1 cellular context compared by ENCODE assay signal in genomic region chr7:138460176-138460648, GRCh38.
TF ChIP-seq lines count a peak whose summit lies in the region.

TRIM24 (plus strand) TSS chr7:138460259; CDS start chr7:138460549, 290 bp downstream.

TF ChIP-seq in K562, 482 proteins besides CTCF, POLR2A, EP300 and RAD21 (continued from another document and continues in another):
- TF ChIP-seq E2F4 (CRISPR knock-in tag; IDR thresholded peaks at IDR 0.05; ENCODE audit: low read depth) (no peak), ZNF583 (CRISPR knock-in tag; IDR thresholded peaks at IDR 0.05) (no peak; the same call in 1 of the 2 replicates), HDAC8 (tag; IDR thresholded peaks at IDR 0.05) (peak; percentile 75), ZNF408 (CRISPR knock-in tag; IDR thresholded peaks at IDR 0.05; ENCODE audit: low read depth) (no peak), ZNF586 (CRISPR knock-in tag; conservative IDR thresholded peaks at IDR 0.05) (no peak), ADNP (tag; IDR thresholded peaks at IDR 0.05) (no peak), ZNF696 (CRISPR knock-in tag; conservative IDR thresholded peaks at IDR 0.05) (no peak), SIX5 (IDR thresholded peaks at IDR 0.05; ENCODE audit: borderline replicate concordance in 1 of 2, insufficient read depth in 1 of 2, low read depth in 1 of 2, low read length in 2 of 2) (no peak), NONO (IDR thresholded peaks at IDR 0.05; ENCODE audit: low read depth in 2 of 2, low read length in 1 of 2) (peak; percentile 78 to 94), NR4A1 (CRISPR knock-in tag; IDR thresholded peaks at IDR 0.05) (peak; percentile 10; the same call in 1 of the 2 replicates), NR4A1 (tag; IDR thresholded peaks at IDR 0.05) (peak; percentile 58; the same call in 1 of the 2 replicates), ZNF3 (CRISPR knock-in tag; IDR thresholded peaks at IDR 0.05) (no peak), ZNF444 (CRISPR knock-in tag; IDR thresholded peaks at IDR 0.05) (no peak), MYBL2 (IDR thresholded peaks at IDR 0.05; ENCODE audit: low read depth) (no peak), MYBL2 (CRISPR knock-in tag; IDR thresholded peaks at IDR 0.05; ENCODE audit: borderline replicate concordance) (no peak), ZNF655 (CRISPR knock-in tag; IDR thresholded peaks at IDR 0.05) (no peak), ZC3H4 (CRISPR knock-in tag; IDR thresholded peaks at IDR 0.05; ENCODE audit: borderline replicate concordance) (no peak), GATAD2A (IDR thresholded peaks at IDR 0.05) (peak; percentile 96; the same call in 1 of the 2 replicates), ZNF274 (IDR thresholded peaks at IDR 0.05; ENCODE audit: borderline replicate concordance, low read depth, low read length) (no peak), HNRNPH1 (optimal IDR thresholded peaks at IDR 0.05; ENCODE audit: low read depth, low read length) (no peak), HOXB6 (CRISPR knock-in tag; IDR thresholded peaks at IDR 0.05; ENCODE audit: borderline replicate concordance) (peak; percentile 41; the same call in 1 of the 2 replicates), NR2C1 (IDR thresholded peaks at IDR 0.05) (no peak), NR2C1 (tag; IDR thresholded peaks at IDR 0.05) (no peak), FOSL1 (tag; conservative IDR thresholded peaks at IDR 0.05) (no peak), ZNF146 (CRISPR knock-in tag; IDR thresholded peaks at IDR 0.05; ENCODE audit: unreplicated experiment) (no peak), E2F8 (IDR thresholded peaks at IDR 0.05; ENCODE audit: low read depth, partially characterized antibody) (no peak), POLR2G (IDR thresholded peaks at IDR 0.05; ENCODE audit: low read depth, low read length) (peak; percentile 94), HBP1 (CRISPR knock-in tag; IDR thresholded peaks at IDR 0.05) (peak; percentile 78; the same call in 1 of the 2 replicates), ZFP91 (CRISPR knock-in tag; IDR thresholded peaks at IDR 0.05) (no peak; the same call in 1 of the 2 replicates), HIVEP1 (CRISPR knock-in tag; IDR thresholded peaks at IDR 0.05) (peak; percentile 54; the same call in 1 of the 2 replicates), GABPB2 (CRISPR knock-in tag; conservative IDR thresholded peaks at IDR 0.05) (no peak), ATF1 (CRISPR knock-in tag; IDR thresholded peaks at IDR 0.05) (no peak), ATF1 (tag; IDR thresholded peaks at IDR 0.05) (0 out of 2 replicates have a peak, but pooled peaks have one; percentile 2), ZNF318 (IDR thresholded peaks at IDR 0.05; ENCODE audit: borderline replicate concordance in 1 of 2, low read depth in 1 of 2) (no peak), TCF3 (CRISPR knock-in tag; IDR thresholded peaks at IDR 0.05) (peak; percentile 41; the same call in 1 of the 2 replicates), ETV5 (CRISPR knock-in tag; IDR thresholded peaks at IDR 0.05; ENCODE audit: low read depth) (peak; percentile 95), PHF8 (IDR thresholded peaks at IDR 0.05; ENCODE audit: borderline replicate concordance, low read length) (peak; percentile 84), EGR1 (conservative IDR thresholded peaks at IDR 0.05) (peak; percentile 83)
- TF ChIP-seq, protein P1, sequence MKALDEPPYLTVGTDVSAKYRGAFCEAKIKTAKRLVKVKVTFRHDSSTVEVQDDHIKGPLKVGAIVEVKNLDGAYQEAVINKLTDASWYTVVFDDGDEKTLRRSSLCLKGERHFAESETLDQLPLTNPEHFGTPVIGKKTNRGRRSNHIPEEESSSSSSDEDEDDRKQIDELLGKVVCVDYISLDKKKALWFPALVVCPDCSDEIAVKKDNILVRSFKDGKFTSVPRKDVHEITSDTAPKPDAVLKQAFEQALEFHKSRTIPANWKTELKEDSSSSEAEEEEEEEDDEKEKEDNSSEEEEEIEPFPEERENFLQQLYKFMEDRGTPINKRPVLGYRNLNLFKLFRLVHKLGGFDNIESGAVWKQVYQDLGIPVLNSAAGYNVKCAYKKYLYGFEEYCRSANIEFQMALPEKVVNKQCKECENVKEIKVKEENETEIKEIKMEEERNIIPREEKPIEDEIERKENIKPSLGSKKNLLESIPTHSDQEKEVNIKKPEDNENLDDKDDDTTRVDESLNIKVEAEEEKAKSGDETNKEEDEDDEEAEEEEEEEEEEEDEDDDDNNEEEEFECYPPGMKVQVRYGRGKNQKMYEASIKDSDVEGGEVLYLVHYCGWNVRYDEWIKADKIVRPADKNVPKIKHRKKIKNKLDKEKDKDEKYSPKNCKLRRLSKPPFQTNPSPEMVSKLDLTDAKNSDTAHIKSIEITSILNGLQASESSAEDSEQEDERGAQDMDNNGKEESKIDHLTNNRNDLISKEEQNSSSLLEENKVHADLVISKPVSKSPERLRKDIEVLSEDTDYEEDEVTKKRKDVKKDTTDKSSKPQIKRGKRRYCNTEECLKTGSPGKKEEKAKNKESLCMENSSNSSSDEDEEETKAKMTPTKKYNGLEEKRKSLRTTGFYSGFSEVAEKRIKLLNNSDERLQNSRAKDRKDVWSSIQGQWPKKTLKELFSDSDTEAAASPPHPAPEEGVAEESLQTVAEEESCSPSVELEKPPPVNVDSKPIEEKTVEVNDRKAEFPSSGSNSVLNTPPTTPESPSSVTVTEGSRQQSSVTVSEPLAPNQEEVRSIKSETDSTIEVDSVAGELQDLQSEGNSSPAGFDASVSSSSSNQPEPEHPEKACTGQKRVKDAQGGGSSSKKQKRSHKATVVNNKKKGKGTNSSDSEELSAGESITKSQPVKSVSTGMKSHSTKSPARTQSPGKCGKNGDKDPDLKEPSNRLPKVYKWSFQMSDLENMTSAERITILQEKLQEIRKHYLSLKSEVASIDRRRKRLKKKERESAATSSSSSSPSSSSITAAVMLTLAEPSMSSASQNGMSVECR (CRISPR knock-in tag; IDR thresholded peaks at IDR 0.05) = peak; percentile 94
- TF ChIP-seq, protein P2, sequence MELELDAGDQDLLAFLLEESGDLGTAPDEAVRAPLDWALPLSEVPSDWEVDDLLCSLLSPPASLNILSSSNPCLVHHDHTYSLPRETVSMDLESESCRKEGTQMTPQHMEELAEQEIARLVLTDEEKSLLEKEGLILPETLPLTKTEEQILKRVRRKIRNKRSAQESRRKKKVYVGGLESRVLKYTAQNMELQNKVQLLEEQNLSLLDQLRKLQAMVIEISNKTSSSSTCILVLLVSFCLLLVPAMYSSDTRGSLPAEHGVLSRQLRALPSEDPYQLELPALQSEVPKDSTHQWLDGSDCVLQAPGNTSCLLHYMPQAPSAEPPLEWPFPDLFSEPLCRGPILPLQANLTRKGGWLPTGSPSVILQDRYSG (tag; conservative IDR thresholded peaks at IDR 0.05; ENCODE audit: low read depth) = no peak
